ENCODE assay signal across 1 cellular context in the genomic region with DNA sequence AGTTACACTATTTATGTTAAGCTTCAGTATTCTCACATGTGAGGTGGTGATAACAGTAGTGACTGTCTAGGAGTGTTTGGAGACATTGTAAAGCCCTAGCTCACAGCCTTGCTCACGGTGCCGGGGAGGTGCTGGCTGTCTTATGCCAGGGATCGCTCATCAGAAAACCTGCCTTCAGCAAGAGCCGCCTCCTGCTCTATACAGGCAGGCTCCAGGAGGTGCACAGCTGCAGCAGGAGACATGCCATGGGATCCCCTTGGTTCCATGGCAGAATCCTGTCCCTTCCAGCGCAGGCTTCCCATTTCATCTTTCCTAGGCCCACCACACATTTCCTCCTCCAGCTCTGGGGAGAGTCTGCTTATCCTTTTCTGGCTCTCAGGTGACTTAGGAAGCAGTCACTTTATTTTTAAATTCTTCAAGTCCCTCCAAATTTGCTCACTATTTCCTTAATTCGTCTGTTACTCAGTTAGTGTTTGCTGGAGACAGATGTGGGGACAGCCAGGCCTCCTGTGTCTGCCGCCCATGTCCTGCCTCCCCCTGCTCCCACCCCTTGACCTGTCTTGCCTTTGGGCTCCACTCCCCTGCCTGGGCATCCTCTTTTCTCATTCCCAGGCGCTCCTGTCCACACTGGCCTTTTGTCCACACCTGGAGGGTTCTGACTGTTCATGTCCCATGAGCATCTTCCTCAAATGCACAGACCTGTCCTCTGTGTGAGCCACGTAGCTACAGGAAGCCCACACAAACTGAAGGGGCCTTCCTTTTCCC.
TF ChIP-seq lines count a peak whose summit lies in the region.

No MANE protein-coding gene starts in this region.

TF ChIP-seq in H1, 55 proteins besides CTCF, POLR2A, EP300 and RAD21:
- TF ChIP-seq SP1 (IDR thresholded peaks at IDR 0.05; ENCODE audit: low read depth, low read length) (no peak), POU5F1 (IDR thresholded peaks at IDR 0.05; ENCODE audit: low read depth, low read length) (no peak), KDM1A (IDR thresholded peaks at IDR 0.05; ENCODE audit: borderline replicate concordance, low read length) (no peak), BACH1 (IDR thresholded peaks at IDR 0.05; ENCODE audit: low read length) (no peak), JUN (IDR thresholded peaks at IDR 0.05; ENCODE audit: low read depth, low read length) (no peak), SP2 (IDR thresholded peaks at IDR 0.05; ENCODE audit: low read length) (no peak), KDM4A (IDR thresholded peaks at IDR 0.05; ENCODE audit: low read depth, low read length, severe bottlenecking) (no peak), ZNF274 (IDR thresholded peaks at IDR 0.05; ENCODE audit: borderline replicate concordance, extremely low read depth, low read length) (no peak), CREB1 (IDR thresholded peaks at IDR 0.05) (no peak), SRF (IDR thresholded peaks at IDR 0.05; ENCODE audit: low read depth, low read length) (no peak), CBX5 (IDR thresholded peaks at IDR 0.05; ENCODE audit: low read depth, low read length) (no peak), RFX5 (IDR thresholded peaks at IDR 0.05; ENCODE audit: borderline replicate concordance, low read depth, low read length) (no peak), CEBPB (IDR thresholded peaks at IDR 0.05; ENCODE audit: low read depth, low read length) (no peak), SIN3A (conservative IDR thresholded peaks at IDR 0.05 in 1 of 2, IDR thresholded peaks at IDR 0.05 in 1 of 2; ENCODE audit: low read depth in 1 of 2, low read length in 2 of 2) (no peak), RBBP5 (IDR thresholded peaks at IDR 0.05; ENCODE audit: borderline replicate concordance, low read depth, low read length) (no peak), EGR1 (IDR thresholded peaks at IDR 0.05; ENCODE audit: borderline replicate concordance, low read depth, low read length) (no peak)
- TF ChIP-seq, protein P1, sequence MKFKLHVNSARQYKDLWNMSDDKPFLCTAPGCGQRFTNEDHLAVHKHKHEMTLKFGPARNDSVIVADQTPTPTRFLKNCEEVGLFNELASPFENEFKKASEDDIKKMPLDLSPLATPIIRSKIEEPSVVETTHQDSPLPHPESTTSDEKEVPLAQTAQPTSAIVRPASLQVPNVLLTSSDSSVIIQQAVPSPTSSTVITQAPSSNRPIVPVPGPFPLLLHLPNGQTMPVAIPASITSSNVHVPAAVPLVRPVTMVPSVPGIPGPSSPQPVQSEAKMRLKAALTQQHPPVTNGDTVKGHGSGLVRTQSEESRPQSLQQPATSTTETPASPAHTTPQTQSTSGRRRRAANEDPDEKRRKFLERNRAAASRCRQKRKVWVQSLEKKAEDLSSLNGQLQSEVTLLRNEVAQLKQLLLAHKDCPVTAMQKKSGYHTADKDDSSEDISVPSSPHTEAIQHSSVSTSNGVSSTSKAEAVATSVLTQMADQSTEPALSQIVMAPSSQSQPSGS (IDR thresholded peaks at IDR 0.05; ENCODE audit: low read length), result no peak
- TF ChIP-seq, protein P2, sequence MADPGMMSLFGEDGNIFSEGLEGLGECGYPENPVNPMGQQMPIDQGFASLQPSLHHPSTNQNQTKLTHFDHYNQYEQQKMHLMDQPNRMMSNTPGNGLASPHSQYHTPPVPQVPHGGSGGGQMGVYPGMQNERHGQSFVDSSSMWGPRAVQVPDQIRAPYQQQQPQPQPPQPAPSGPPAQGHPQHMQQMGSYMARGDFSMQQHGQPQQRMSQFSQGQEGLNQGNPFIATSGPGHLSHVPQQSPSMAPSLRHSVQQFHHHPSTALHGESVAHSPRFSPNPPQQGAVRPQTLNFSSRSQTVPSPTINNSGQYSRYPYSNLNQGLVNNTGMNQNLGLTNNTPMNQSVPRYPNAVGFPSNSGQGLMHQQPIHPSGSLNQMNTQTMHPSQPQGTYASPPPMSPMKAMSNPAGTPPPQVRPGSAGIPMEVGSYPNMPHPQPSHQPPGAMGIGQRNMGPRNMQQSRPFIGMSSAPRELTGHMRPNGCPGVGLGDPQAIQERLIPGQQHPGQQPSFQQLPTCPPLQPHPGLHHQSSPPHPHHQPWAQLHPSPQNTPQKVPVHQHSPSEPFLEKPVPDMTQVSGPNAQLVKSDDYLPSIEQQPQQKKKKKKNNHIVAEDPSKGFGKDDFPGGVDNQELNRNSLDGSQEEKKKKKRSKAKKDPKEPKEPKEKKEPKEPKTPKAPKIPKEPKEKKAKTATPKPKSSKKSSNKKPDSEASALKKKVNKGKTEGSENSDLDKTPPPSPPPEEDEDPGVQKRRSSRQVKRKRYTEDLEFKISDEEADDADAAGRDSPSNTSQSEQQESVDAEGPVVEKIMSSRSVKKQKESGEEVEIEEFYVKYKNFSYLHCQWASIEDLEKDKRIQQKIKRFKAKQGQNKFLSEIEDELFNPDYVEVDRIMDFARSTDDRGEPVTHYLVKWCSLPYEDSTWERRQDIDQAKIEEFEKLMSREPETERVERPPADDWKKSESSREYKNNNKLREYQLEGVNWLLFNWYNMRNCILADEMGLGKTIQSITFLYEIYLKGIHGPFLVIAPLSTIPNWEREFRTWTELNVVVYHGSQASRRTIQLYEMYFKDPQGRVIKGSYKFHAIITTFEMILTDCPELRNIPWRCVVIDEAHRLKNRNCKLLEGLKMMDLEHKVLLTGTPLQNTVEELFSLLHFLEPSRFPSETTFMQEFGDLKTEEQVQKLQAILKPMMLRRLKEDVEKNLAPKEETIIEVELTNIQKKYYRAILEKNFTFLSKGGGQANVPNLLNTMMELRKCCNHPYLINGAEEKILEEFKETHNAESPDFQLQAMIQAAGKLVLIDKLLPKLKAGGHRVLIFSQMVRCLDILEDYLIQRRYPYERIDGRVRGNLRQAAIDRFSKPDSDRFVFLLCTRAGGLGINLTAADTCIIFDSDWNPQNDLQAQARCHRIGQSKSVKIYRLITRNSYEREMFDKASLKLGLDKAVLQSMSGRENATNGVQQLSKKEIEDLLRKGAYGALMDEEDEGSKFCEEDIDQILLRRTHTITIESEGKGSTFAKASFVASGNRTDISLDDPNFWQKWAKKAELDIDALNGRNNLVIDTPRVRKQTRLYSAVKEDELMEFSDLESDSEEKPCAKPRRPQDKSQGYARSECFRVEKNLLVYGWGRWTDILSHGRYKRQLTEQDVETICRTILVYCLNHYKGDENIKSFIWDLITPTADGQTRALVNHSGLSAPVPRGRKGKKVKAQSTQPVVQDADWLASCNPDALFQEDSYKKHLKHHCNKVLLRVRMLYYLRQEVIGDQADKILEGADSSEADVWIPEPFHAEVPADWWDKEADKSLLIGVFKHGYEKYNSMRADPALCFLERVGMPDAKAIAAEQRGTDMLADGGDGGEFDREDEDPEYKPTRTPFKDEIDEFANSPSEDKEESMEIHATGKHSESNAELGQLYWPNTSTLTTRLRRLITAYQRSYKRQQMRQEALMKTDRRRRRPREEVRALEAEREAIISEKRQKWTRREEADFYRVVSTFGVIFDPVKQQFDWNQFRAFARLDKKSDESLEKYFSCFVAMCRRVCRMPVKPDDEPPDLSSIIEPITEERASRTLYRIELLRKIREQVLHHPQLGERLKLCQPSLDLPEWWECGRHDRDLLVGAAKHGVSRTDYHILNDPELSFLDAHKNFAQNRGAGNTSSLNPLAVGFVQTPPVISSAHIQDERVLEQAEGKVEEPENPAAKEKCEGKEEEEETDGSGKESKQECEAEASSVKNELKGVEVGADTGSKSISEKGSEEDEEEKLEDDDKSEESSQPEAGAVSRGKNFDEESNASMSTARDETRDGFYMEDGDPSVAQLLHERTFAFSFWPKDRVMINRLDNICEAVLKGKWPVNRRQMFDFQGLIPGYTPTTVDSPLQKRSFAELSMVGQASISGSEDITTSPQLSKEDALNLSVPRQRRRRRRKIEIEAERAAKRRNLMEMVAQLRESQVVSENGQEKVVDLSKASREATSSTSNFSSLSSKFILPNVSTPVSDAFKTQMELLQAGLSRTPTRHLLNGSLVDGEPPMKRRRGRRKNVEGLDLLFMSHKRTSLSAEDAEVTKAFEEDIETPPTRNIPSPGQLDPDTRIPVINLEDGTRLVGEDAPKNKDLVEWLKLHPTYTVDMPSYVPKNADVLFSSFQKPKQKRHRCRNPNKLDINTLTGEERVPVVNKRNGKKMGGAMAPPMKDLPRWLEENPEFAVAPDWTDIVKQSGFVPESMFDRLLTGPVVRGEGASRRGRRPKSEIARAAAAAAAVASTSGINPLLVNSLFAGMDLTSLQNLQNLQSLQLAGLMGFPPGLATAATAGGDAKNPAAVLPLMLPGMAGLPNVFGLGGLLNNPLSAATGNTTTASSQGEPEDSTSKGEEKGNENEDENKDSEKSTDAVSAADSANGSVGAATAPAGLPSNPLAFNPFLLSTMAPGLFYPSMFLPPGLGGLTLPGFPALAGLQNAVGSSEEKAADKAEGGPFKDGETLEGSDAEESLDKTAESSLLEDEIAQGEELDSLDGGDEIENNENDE (IDR thresholded peaks at IDR 0.05; ENCODE audit: insufficient replicate concordance, low read length), result no peak
- TF ChIP-seq, protein P3, sequence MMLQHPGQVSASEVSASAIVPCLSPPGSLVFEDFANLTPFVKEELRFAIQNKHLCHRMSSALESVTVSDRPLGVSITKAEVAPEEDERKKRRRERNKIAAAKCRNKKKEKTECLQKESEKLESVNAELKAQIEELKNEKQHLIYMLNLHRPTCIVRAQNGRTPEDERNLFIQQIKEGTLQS (IDR thresholded peaks at IDR 0.05; ENCODE audit: insufficient read depth, low read depth, low read length), result no peak
